1 cellular context compared by ENCODE assay signal in the genomic region with DNA sequence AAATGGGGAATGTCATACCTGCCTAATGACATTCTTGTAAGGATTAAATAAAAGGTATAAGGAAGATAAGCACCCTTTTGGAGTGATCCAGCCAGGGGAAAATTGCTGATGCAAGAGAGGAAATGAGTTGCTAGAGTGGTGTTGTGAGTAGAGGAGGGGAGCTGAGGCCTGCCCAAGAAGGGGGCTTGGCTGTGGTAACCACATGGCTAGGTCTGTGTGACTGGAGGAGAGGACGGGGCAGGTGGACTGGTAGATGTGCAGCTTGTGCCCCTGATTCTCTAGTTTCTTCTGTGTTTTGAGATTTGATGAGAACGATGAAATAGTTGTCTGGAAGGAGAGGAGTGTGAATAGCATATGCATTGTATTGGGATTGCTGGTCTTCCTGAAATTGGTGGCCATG.
TF ChIP-seq lines count a peak whose summit lies in the region.

No MANE protein-coding gene starts in this region.

TF ChIP-seq in H1, 55 proteins besides CTCF, POLR2A, EP300 and RAD21:
- TF ChIP-seq POU5F1 (IDR thresholded peaks at IDR 0.05; ENCODE audit: low read depth, low read length) (no peak), CBX8 (IDR thresholded peaks at IDR 0.05; ENCODE audit: borderline replicate concordance, low read depth, low read length) (no peak), ASH2L (IDR thresholded peaks at IDR 0.05; ENCODE audit: low read length) (no peak), SP1 (IDR thresholded peaks at IDR 0.05; ENCODE audit: low read depth, low read length) (no peak), SAP30 (IDR thresholded peaks at IDR 0.05; ENCODE audit: insufficient read depth, insufficient replicate concordance, low read length) (no peak)
- TF ChIP-seq, protein P1, sequence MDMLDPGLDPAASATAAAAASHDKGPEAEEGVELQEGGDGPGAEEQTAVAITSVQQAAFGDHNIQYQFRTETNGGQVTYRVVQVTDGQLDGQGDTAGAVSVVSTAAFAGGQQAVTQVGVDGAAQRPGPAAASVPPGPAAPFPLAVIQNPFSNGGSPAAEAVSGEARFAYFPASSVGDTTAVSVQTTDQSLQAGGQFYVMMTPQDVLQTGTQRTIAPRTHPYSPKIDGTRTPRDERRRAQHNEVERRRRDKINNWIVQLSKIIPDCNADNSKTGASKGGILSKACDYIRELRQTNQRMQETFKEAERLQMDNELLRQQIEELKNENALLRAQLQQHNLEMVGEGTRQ (IDR thresholded peaks at IDR 0.05; ENCODE audit: low read length) = no peak
